ENCODE assay signal across 8 cellular contexts in genomic region chr2:62774555-62775366, GRCh38.
DNase-seq lines count a peak whose midpoint lies in the region; ATAC-seq and TF ChIP-seq lines count a peak whose summit lies in the region.

No MANE protein-coding gene starts in this region.

- DNase-seq in EL (peak; percentile 62), dedifferentiated amniotic fluid mesenchymal stem cell (ENCODE audit: extremely low spot score) (peak; percentile 54), mesenchymal stem cell (peak; percentile 65)
- no peak for DNase-seq in activated effector memory CD4-positive, alpha-beta T cell treated with Interleukin-2 at 50 U/mL for 16 hours

- no peaks in the 10 kb centered on the region for H3K9me3 ChIP-seq in OCI-LY3 (ENCODE audit: insufficient read depth, low read length)
- no peaks in the 10 kb centered on the region for H3K9me3 ChIP-seq in mesenchymal stem cell (ENCODE audit: control insufficient read depth, low read length)

- no peak overlapping the region for H2AFZ ChIP-seq in OCI-LY3 (ENCODE audit: low read depth, low read length)
- H2AFZ ChIP-seq in mesenchymal stem cell (ENCODE audit: low read depth, low read length): no peak overlapping the region

- H3K9ac ChIP-seq in OCI-LY3 (ENCODE audit: low read length) (no peak overlapping the region), mesenchymal stem cell (ENCODE audit: low read length) (peak overlapping the region; percentile 67)

- H3K36me3 ChIP-seq in OCI-LY3 (replicated peaks; ENCODE audit: low read depth, low read length): no peaks in the 10 kb centered on the region
- peaks cover 3 to 43% of the 10 kb centered on the region in 2 experiments for H3K36me3 ChIP-seq in mesenchymal stem cell (ENCODE audit: control insufficient read depth in 1 of 2, insufficient read depth in 2 of 2, low read depth in 1 of 2, low read length in 2 of 2)

- peak; percentile 70 for TF ChIP-seq CTCF in OCI-LY3 (IDR thresholded peaks at IDR 0.05; ENCODE audit: low read depth, low read length)

- no peak overlapping the region for H2BK5ac ChIP-seq in mesenchymal stem cell (ENCODE audit: low read depth, low read length, poor library complexity, severe bottlenecking)

- no peak overlapping the region for H3K14ac ChIP-seq in mesenchymal stem cell (ENCODE audit: low read length in 2 of 2)

- H2AK5ac ChIP-seq in mesenchymal stem cell (ENCODE audit: low read length, severe bottlenecking): no peak overlapping the region

- no peaks in the 10 kb centered on the region for H3K27me3 ChIP-seq in OCI-LY3 (ENCODE audit: low read depth, low read length)
- no peaks in the 10 kb centered on the region for H3K27me3 ChIP-seq in mesenchymal stem cell (ENCODE audit: control insufficient read depth in 1 of 2, insufficient read depth in 1 of 2, low read length in 2 of 2)

- no peak overlapping the region for H3K4me3 ChIP-seq in OCI-LY3 (ENCODE audit: low read length)
- no peak overlapping the region for H3K4me3 ChIP-seq in mesenchymal stem cell (ENCODE audit: insufficient read depth in 1 of 2, low read depth in 1 of 2, low read length in 2 of 2)

- H3K4ac ChIP-seq in mesenchymal stem cell (ENCODE audit: low read depth in 1 of 2, low read length in 2 of 2): no peak overlapping the region

- no peak overlapping the region for H3K18ac ChIP-seq in mesenchymal stem cell (ENCODE audit: low read depth in 1 of 2, low read length in 2 of 2)

- peak; percentile 58 for ATAC-seq in HG03280 (IDR thresholded peaks at IDR 0.05; ENCODE audit: unreplicated experiment)
- ATAC-seq in GM18505 (IDR thresholded peaks at IDR 0.05; ENCODE audit: unreplicated experiment): no peak
- ATAC-seq in GM19324 (IDR thresholded peaks at IDR 0.05; ENCODE audit: low FRiP score, unreplicated experiment): no peak

- H3K4me1 ChIP-seq in OCI-LY3 (ENCODE audit: low read length): no peaks in the 10 kb centered on the region
- H3K4me1 ChIP-seq in mesenchymal stem cell (ENCODE audit: control insufficient read depth, insufficient read depth, low read depth, low read length): no peaks in the 10 kb centered on the region

- no peak overlapping the region for H2BK12ac ChIP-seq in mesenchymal stem cell (ENCODE audit: low read length in 2 of 2)

- no peak overlapping the region for H4K8ac ChIP-seq in mesenchymal stem cell (ENCODE audit: low read length)

- no peak overlapping the region for H4K91ac ChIP-seq in mesenchymal stem cell (ENCODE audit: low read length)

- no peak overlapping the region for H2BK120ac ChIP-seq in mesenchymal stem cell (ENCODE audit: low read depth, low read length)

- no peak for TF ChIP-seq POLR2A in GM18505 (IDR thresholded peaks at IDR 0.05; ENCODE audit: borderline replicate concordance, extremely low read depth, insufficient read depth, insufficient read length)

- no peaks in the 10 kb centered on the region for H4K20me1 ChIP-seq in OCI-LY3 (ENCODE audit: insufficient read depth, low read length)

- H3K79me2 ChIP-seq in OCI-LY3 (ENCODE audit: low read length): no peaks in the 10 kb centered on the region

- no peak overlapping the region for H3K23ac ChIP-seq in mesenchymal stem cell (ENCODE audit: low read length in 2 of 2)

- H3K4me2 ChIP-seq in OCI-LY3 (ENCODE audit: low read length) (no peak overlapping the region), mesenchymal stem cell (ENCODE audit: low read length, poor library complexity, severe bottlenecking) (no peak overlapping the region)

- 52% methylated on average over 2 of the region's 5 CpGs for WGBS in mesenchymal stem cell

- H3K79me1 ChIP-seq in mesenchymal stem cell (replicated peaks; ENCODE audit: low read length, poor library complexity, severe bottlenecking): peaks cover 6% of the 10 kb centered on the region

- H3K27ac ChIP-seq in OCI-LY3 (ENCODE audit: low read length) (no peak overlapping the region), mesenchymal stem cell (ENCODE audit: low read length, poor library complexity, severe bottlenecking) (no peak overlapping the region)

- no peak overlapping the region for H2BK15ac ChIP-seq in mesenchymal stem cell (ENCODE audit: low read depth, poor library complexity, severe bottlenecking)
